8 cellular contexts compared by ENCODE assay signal in the genomic region with DNA sequence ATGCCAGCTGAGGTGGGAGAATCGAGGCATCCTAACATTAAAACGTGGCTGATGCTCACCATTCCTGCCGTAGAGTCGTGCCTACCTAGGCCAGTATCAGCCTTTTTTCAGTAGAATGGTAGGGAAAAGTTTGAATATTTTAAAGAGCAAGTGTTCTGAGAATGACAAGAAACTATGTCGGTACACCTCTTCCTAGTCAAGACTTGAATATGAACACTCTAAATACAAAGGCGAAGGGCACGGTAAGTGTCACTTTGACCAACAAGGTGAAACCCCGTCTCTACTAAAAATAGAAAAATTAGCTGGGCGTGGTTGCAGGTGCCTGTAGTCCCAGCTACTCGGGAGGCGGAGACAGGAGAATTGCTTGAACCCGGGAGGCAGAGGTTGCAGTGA. TPM values are rescaled to one million over a fixed set of nuclear protein-coding genes. Genes with fewer than 3 reads are reported as not detected.
A peak's percentile ranks its signal among the peaks of the same experiment; 100 is the strongest.
DNase-seq lines count a peak whose midpoint lies in the region; ATAC-seq and TF ChIP-seq lines count a peak whose summit lies in the region.

No MANE protein-coding gene starts in this region.

- in situ Hi-C loops in GM13976 (cut with MboI; ENCODE audit: low sequenced_read_pairs, unreplicated experiment): no loop called here

- H3K4me2 ChIP-seq in skeletal muscle satellite cell (ENCODE audit: low read length): peak overlapping the region; percentile 98

- H3K4me3 ChIP-seq in SJCRH30 (peak overlapping the region; percentile 95), fibroblast of villous mesenchyme (ENCODE audit: low read depth, low read length) (peak overlapping the region; percentile 88), skeletal muscle satellite cell (ENCODE audit: low read length) (peak overlapping the region; percentile 96)

- no peak overlapping the region for H3K27ac ChIP-seq in SJCRH30

- H3K27me3 ChIP-seq in SJCRH30 (no peaks in the 10 kb centered on the region), skeletal muscle satellite cell (ENCODE audit: control insufficient read depth, insufficient read depth, low read length) (no peaks in the 10 kb centered on the region)

- no peaks in the 10 kb centered on the region for H3K36me3 ChIP-seq in SJCRH30
- no peaks in the 10 kb centered on the region for H3K36me3 ChIP-seq in skeletal muscle satellite cell (ENCODE audit: insufficient read depth, low read length)

- TF ChIP-seq CTCF in GM13976 (IDR thresholded peaks at IDR 0.05; ENCODE audit: borderline replicate concordance, control extremely low read depth, extremely low read depth, insufficient read depth, missing control alignments) (no peak), fibroblast of villous mesenchyme (IDR thresholded peaks at IDR 0.05; ENCODE audit: insufficient read depth, low read depth, low read length) (no peak)

- H3K9me3 ChIP-seq in SJCRH30 (replicated peaks) (no peaks in the 10 kb centered on the region), skeletal muscle satellite cell (replicated peaks; ENCODE audit: low read length) (no peaks in the 10 kb centered on the region)

- DNase-seq in GM13976 (ENCODE audit: low spot score) (peak; percentile 32), SJCRH30 (no peak), fibroblast of villous mesenchyme (ENCODE audit: low read depth) (no peak), left lobe of liver (ENCODE audit: low spot score) (no peak)
- no peak for DNase-seq in activated CD4-positive, alpha-beta T cell treated with anti-CD3 and anti-CD28 coated beads for 4 hours

- no peak for ATAC-seq in left lobe of liver
- no peak for ATAC-seq in HG02852 (IDR thresholded peaks at IDR 0.05; ENCODE audit: unreplicated experiment)
- ATAC-seq in GM18909 (IDR thresholded peaks at IDR 0.05; ENCODE audit: poor library complexity, unreplicated experiment): no peak

- H3K9ac ChIP-seq in skeletal muscle satellite cell (ENCODE audit: low read depth, low read length): peak overlapping the region; percentile 90

- H3K4me1 ChIP-seq in SJCRH30 (no peaks in the 10 kb centered on the region; the same call in none of the 2 replicates), skeletal muscle satellite cell (ENCODE audit: control insufficient read depth, insufficient read depth, low read length) (peaks cover 15% of the 10 kb centered on the region)

RNA-seq across cellular contexts. Expression of gene GINM1, which starts 1.0 kb away (rescaled TPM):
- total RNA-seq in SJCRH30 (2014; rRNA removed; shearing (Covaris generic)): 32.6 and 35.1 TPM in 2 replicates
- total RNA-seq in fibroblast of villous mesenchyme: 41.9 and 69.1 TPM in 2 replicates
- total RNA-seq in skeletal muscle satellite cell (2012; rRNA removed): 39.1 and 43.3 TPM in 2 replicates
- 18.6 TPM for total RNA-seq in left lobe of liver

RNA-seq across cellular contexts. Expression of gene PPIL4, which starts 21.3 kb away (rescaled TPM):
- total RNA-seq in SJCRH30 (2014; rRNA removed; shearing (Covaris generic)): 36.0 and 42.8 TPM in 2 replicates
- 24.2 and 40.6 TPM in 2 replicates for total RNA-seq in fibroblast of villous mesenchyme
- total RNA-seq in skeletal muscle satellite cell (2012; rRNA removed): 23.1 and 25.3 TPM in 2 replicates
- total RNA-seq in left lobe of liver: 7.0 TPM
